19 cellular contexts compared by ENCODE assay signal in the genomic region with DNA sequence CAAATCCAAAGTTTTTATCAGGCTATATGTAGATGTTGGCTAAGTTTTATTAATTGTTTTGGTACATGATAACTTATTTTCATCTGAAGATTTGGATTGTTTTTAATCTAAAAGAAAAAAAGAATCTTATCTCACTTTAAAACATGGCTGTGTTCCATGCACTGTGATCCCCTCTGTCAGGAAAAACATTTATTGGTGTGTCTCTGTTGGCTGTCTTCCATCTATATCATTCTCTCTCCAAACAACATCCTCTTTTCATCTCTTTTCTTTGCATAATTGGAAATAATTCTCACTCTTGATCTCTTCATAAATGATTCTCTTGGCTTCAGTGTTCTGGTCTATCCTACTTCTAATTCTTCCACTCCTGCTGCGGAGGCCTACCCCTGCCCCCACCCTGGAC. TPM values are rescaled to one million over a fixed set of nuclear protein-coding genes. Genes with fewer than 3 reads are reported as not detected.
"Had no signal": no experiment of that assay in that cellular context is flagged by ENCODE, and none has a peak within 500 bp of the region (broad histone marks: within the 10 kb centered on the region; RNA-seq: fewer than 3 reads in every experiment).

No MANE protein-coding gene starts in this region.

- H3K9me3 Mint-ChIP-seq: effector memory CD8-positive, alpha-beta T cell; nephron progenitor cell; type B pancreatic cell had no signal

- H2AFZ ChIP-seq: hepatocyte had no signal

- H3K79me2 ChIP-seq: hepatocyte had no signal

- H3K4me3 ChIP-seq: hepatocyte, lung, right atrium auricular region, stomach, thyroid gland had no signal

- H3K9me3 ChIP-seq: right atrium auricular region, stomach, thyroid gland had no signal

- H3K4me3 Mint-ChIP-seq: effector memory CD8-positive, alpha-beta T cell; naive B cell; nephron progenitor cell; type B pancreatic cell had no signal

- H3K27ac Mint-ChIP-seq: effector memory CD8-positive, alpha-beta T cell; naive B cell; nephron progenitor cell; type B pancreatic cell had no signal

- ATAC-seq: effector memory CD8-positive, alpha-beta T cell; left colon; left ventricle myocardium superior had no signal

- H3K36me3 Mint-ChIP-seq: naive B cell, type B pancreatic cell had no signal

- H3K27ac ChIP-seq: hepatocyte, right atrium auricular region, stomach, thyroid gland had no signal

- H3K27me3 ChIP-seq: right atrium auricular region, thyroid gland had no signal

- H3K4me2 ChIP-seq: hepatocyte had no signal

- H3K36me3 ChIP-seq: right atrium auricular region, stomach, thyroid gland had no signal

- DNase-seq: cortex of kidney; effector memory CD8-positive, alpha-beta T cell; foreskin melanocyte; head of caudate nucleus; kidney; left colon; left ventricle myocardium superior; mesenchymal stem cell; naive B cell; nephron progenitor cell; small intestine; stimulated activated CD4-positive, alpha-beta T cell treated with anti-CD3 and anti-CD28 coated beads, Interleukin-12 subunit alpha, Interleukin-12 subunit beta, amount 100 ng/mL, for 4 hours; stimulated activated naive CD4-positive, alpha-beta T cell; stomach; thyroid gland had no signal

RNA-seq across cellular contexts. Expression of gene ITGBL1, which starts 40.4 kb away (rescaled TPM):
- polyA plus RNA-seq: hepatocyte had no signal
